In genomic region chr9:106727969-106728368, GRCh38 we compare ENCODE assay signal across 28 cellular contexts.
DNase-seq lines count a peak whose midpoint lies in the region; ATAC-seq, FAIRE-seq and TF ChIP-seq lines count a peak whose summit lies in the region.
"Had no signal": no experiment of that assay in that cellular context is flagged by ENCODE, and none has a peak within 500 bp of the region (broad histone marks: within the 10 kb centered on the region; RNA-seq: fewer than 3 reads in every experiment).

No MANE protein-coding gene starts in this region.

- intact Hi-C loops in left ventricle myocardium inferior (cut with micrococcal nuclease) = no loop called here
- intact Hi-C loops in Right ventricle myocardium inferior (cut with DNase I) = loop anchor here (5.0 kb wide), 2 partner anchors 134 to 234 kb away; partner anchors contain the start of gene ZNF462
- intact Hi-C loops in pancreas (cut with DNase I) = no loop called here
- intact Hi-C loops in gastrocnemius medialis (cut with DNase I; ENCODE audit: low total_unique reads) = loop anchor here (2.0 to 5.0 kb wide), 2 partner anchors 51 to 133 kb away; no protein-coding TSS in a partner anchor
- intact Hi-C loops in activated CD4-positive, alpha-beta T cell treated with anti-CD3 and anti-CD28 coated beads, Interleukin-2, amount 10 ng/mL, durations not matched to agents 24 days and 14 days (cut with micrococcal nuclease) = no loop called here

- no peaks in the 10 kb centered on the region for H3K4me1 Mint-ChIP-seq in activated CD4-positive, alpha-beta T cell treated with anti-CD3 and anti-CD28 coated beads, Interleukin-2, amount 10 ng/mL, durations not matched to agents 24 days and 14 days
- H3K4me1 Mint-ChIP-seq: CD14-positive monocyte; CD4-positive, alpha-beta memory T cell; CD4-positive, CD25-positive, alpha-beta regulatory T cell; CD8-positive, alpha-beta memory T cell had no signal

- H3K27ac ChIP-seq in left ventricle myocardium inferior (replicated peaks) (peak overlapping the region; percentile 69), pancreas (no peak overlapping the region), gastrocnemius medialis (peak overlapping the region; percentile 74 to 80 (median 77)), coronary artery (no peak overlapping the region)
- H3K27ac ChIP-seq: BLaER1 had no signal

- H3K27me3 Mint-ChIP-seq in activated CD4-positive, alpha-beta T cell treated with anti-CD3 and anti-CD28 coated beads, Interleukin-2, amount 10 ng/mL, durations not matched to agents 24 days and 14 days = no peaks in the 10 kb centered on the region
- H3K27me3 Mint-ChIP-seq: CD4-positive, alpha-beta memory T cell; CD4-positive, CD25-positive, alpha-beta regulatory T cell; CD8-positive, alpha-beta memory T cell had no signal

- H3K4me3 Mint-ChIP-seq in activated CD4-positive, alpha-beta T cell treated with anti-CD3 and anti-CD28 coated beads, Interleukin-2, amount 10 ng/mL, durations not matched to agents 24 days and 14 days = no peak overlapping the region
- H3K4me3 Mint-ChIP-seq: CD14-positive monocyte; CD4-positive, alpha-beta memory T cell; CD4-positive, CD25-positive, alpha-beta regulatory T cell; CD8-positive, alpha-beta memory T cell had no signal

- no peak for FAIRE-seq in pancreas (lab: Jason Lieb, UNC)
- FAIRE-seq: A204.1, GM12878, GM12892, GM18507 had no signal

- H3K4me3 ChIP-seq in left ventricle myocardium inferior (no peak overlapping the region), pancreas (no peak overlapping the region), gastrocnemius medialis (no peak overlapping the region), coronary artery (no peak overlapping the region)
- H3K4me3 ChIP-seq: BLaER1, GM12878 had no signal

- H3K4me1 ChIP-seq in left ventricle myocardium inferior (peaks cover 40% of the 10 kb centered on the region), pancreas (peaks cover 0 to 5% (median 3%) of the 10 kb centered on the region in 3 donors), gastrocnemius medialis (peaks cover 33 to 56% of the 10 kb centered on the region in 2 donors)
- H3K4me1 ChIP-seq: BLaER1 had no signal

- ATAC-seq in Right ventricle myocardium inferior (no peak), pancreas (peak; percentile 17 to 90 (median 67)), gastrocnemius medialis (no peak)
- ATAC-seq: GM12878 had no signal

- no peak for TF ChIP-seq CTCF in left ventricle myocardium inferior (IDR thresholded peaks at IDR 0.05; ENCODE audit: borderline replicate concordance)
- no peak for TF ChIP-seq CTCF in pancreas (IDR thresholded peaks at IDR 0.05)
- no peak for TF ChIP-seq CTCF in gastrocnemius medialis (IDR thresholded peaks at IDR 0.05 in 4 of 5, conservative IDR thresholded peaks at IDR 0.05 in 1 of 5)
- no peak for TF ChIP-seq CTCF in coronary artery (IDR thresholded peaks at IDR 0.05)

- H3K9me3 ChIP-seq in left ventricle myocardium inferior (replicated peaks) = no peaks in the 10 kb centered on the region
- no peaks in the 10 kb centered on the region for H3K9me3 ChIP-seq in pancreas
- no peaks in the 10 kb centered on the region for H3K9me3 ChIP-seq in gastrocnemius medialis
- H3K9me3 ChIP-seq: BE2C, BLaER1 had no signal

- no peak for DNase-seq in left ventricle myocardium inferior
- DNase-seq in Right ventricle myocardium inferior (ENCODE audit: missing footprints) = no peak
- DNase-seq in pancreas = peak in 3 of 6 donors; percentile 13 to 32 (median 13)
- no peak for DNase-seq in gastrocnemius medialis
- no peak for DNase-seq in islet precursor cell
- DNase-seq in activated CD4-positive, alpha-beta T cell treated with anti-CD3 and anti-CD28 coated beads, Interleukin-2, amount 10 ng/mL, durations not matched to agents 24 days and 14 days = no peak
- DNase-seq in coronary artery (ENCODE audit: low spot score) = no peak
- DNase-seq: 8988T; ACHN; BE2C; C1 segment of cervical spinal cord; CD4-positive, alpha-beta memory T cell; CD4-positive, CD25-positive, alpha-beta regulatory T cell; CD8-positive, alpha-beta memory T cell; COR-L47; DMS 273 treated with DMSO at 0.1 percent for 48 hours; DMS153; DMS53; DMS79; DND-41; EL; GDM1 had no signal

- H3K9me3 Mint-ChIP-seq in activated CD4-positive, alpha-beta T cell treated with anti-CD3 and anti-CD28 coated beads, Interleukin-2, amount 10 ng/mL, durations not matched to agents 24 days and 14 days = no peaks in the 10 kb centered on the region

- H3K27me3 ChIP-seq in left ventricle myocardium inferior (ENCODE audit: low read depth) = no peaks in the 10 kb centered on the region
- no peaks in the 10 kb centered on the region for H3K27me3 ChIP-seq in pancreas
- H3K27me3 ChIP-seq in gastrocnemius medialis = no peaks in the 10 kb centered on the region
- H3K27me3 ChIP-seq: BE2C, BLaER1 had no signal

- H3K27ac Mint-ChIP-seq in activated CD4-positive, alpha-beta T cell treated with anti-CD3 and anti-CD28 coated beads, Interleukin-2, amount 10 ng/mL, durations not matched to agents 24 days and 14 days = no peak overlapping the region
- H3K27ac Mint-ChIP-seq: CD14-positive monocyte; CD4-positive, alpha-beta memory T cell; CD4-positive, CD25-positive, alpha-beta regulatory T cell; CD8-positive, alpha-beta memory T cell had no signal

- no peak for TF ChIP-seq POLR2A in gastrocnemius medialis (IDR thresholded peaks at IDR 0.05)

- WGBS in pancreas, 2 donors = 22 to 34% methylated on average over 3 of the region's 3 CpGs

- no peaks in the 10 kb centered on the region for H3K36me3 Mint-ChIP-seq in activated CD4-positive, alpha-beta T cell treated with anti-CD3 and anti-CD28 coated beads, Interleukin-2, amount 10 ng/mL, durations not matched to agents 24 days and 14 days (ENCODE audit: low read depth)
- H3K36me3 Mint-ChIP-seq: CD14-positive monocyte; CD4-positive, alpha-beta memory T cell; CD4-positive, CD25-positive, alpha-beta regulatory T cell; CD8-positive, alpha-beta memory T cell had no signal

- in situ Hi-C loops in gastrocnemius medialis (cut with MboI; ENCODE audit: low sequenced_read_pairs in 4 of 4) = no loop called here

- H3K36me3 ChIP-seq in left ventricle myocardium inferior (no peaks in the 10 kb centered on the region), pancreas (no peaks in the 10 kb centered on the region), gastrocnemius medialis (no peaks in the 10 kb centered on the region)
- H3K36me3 ChIP-seq: BE2C, BLaER1 had no signal

Comparison
In these comparisons a context has a peak if more than half of its experiments do, and no peak if none do; other contexts are left out.
1. intact Hi-C loops: an anchor here in Right ventricle myocardium inferior (5.0 kb wide) and gastrocnemius medialis (2.0 to 5.0 kb wide); none called in left ventricle myocardium inferior, pancreas and activated CD4-positive, alpha-beta T cell treated with anti-CD3 and anti-CD28 coated beads, Interleukin-2, amount 10 ng/mL, durations not matched to agents 24 days and 14 days.
2. H3K27ac ChIP-seq: peak in left ventricle myocardium inferior (single experiment) and gastrocnemius medialis (4 of 4); none in pancreas (0 of 4) and coronary artery (0 of 2).
3. ATAC-seq: peak in pancreas (4 of 4); none in Right ventricle myocardium inferior (single experiment) and gastrocnemius medialis (0 of 2).